Comparison of ENCODE assay signal across 20 cellular contexts in the genomic region with DNA sequence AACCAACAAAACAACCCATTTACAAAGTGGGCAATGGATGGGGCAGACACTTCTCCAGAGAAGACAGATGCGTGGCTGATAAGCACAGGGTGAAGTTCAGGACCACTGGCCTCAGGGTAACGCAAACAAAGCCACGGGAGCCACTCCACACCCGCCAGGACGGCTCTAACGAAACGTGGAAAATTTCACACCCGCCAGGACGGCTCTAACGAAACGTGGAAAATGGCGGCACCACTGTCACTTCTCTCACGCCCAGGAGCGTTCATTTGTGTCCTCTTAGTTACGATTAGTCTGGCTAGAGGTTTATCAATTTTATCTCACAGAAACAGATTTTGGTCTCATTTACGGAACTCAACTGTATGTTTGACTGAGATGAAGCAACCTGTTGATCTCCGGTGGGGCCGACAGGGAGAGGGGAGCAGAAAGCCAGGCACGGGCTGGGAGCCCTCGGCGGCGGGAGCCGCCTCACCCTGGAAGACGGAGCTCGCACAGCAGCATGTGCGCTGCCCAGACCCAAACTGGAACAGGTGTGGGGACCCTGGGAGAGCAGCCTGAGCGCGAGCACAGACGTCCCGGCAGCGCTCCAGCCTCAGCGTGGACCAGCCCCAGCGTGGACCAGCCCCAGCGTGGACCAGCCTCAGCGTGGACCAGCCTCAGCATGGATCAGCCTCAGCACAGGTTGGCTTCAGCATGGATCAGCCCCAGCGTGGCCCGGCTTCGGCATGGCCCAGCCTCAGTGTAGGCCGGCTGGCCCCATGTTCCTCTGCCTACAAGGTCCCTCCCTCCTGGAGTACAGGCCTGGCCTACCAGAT.
"Had no signal": no experiment of that assay in that cellular context is flagged by ENCODE, and none has a peak within 500 bp of the region (broad histone marks: within the 10 kb centered on the region; RNA-seq: fewer than 3 reads in every experiment).

No MANE protein-coding gene starts in this region.

- H3K9me3 Mint-ChIP-seq: activated B cell treated with CpG ODN at 0.5 μM for 24 hours; activated CD4-positive, alpha-beta T cell treated with anti-CD3 and anti-CD28 coated beads, Interleukin-2, amount 10 ng/mL, durations not matched to agents 24 days and 14 days; activated T-helper 1 cell treated with anti-CD3 and anti-CD28 coated beads, Interleukin-12 subunit alpha, Interleukin-12 subunit beta, Interleukin-2, Interleukin-4 antibody, amounts not matched to agents 30 ng/mL and 10 ng/mL and 1 ng/mL, durations not matched to agents 14 hours and 24 hours and 36 hours; nephron progenitor cell; type B pancreatic cell had no signal

- H3K27ac ChIP-seq: cardiac muscle cell, esophagus squamous epithelium, psoas muscle, right lobe of liver had no signal

- H3K36me3 ChIP-seq: cardiac muscle cell, esophagus squamous epithelium, right lobe of liver had no signal

- H3K4me3 ChIP-seq: cardiac muscle cell, esophagus squamous epithelium, psoas muscle, right lobe of liver, smooth muscle cell had no signal

- DNase-seq: activated B cell treated with CpG ODN at 0.5 μM for 24 hours; activated CD4-positive, alpha-beta T cell treated with anti-CD3 and anti-CD28 coated beads, Interleukin-2, amount 10 ng/mL, durations not matched to agents 24 days and 14 days; activated CD8-positive, alpha-beta memory T cell treated with anti-CD3 and anti-CD28 coated beads, Interleukin-2, amount 50 U/mL, for 48 hours; activated naive CD4-positive, alpha-beta T cell treated with Interleukin-2 at 50 U/mL for 16 hours; esophagus squamous epithelium; hippocampal formation; mesendoderm; nephron progenitor cell; stimulated activated CD4-positive, alpha-beta T cell treated with anti-CD3 and anti-CD28 coated beads, Interleukin-4, amount 100 ng/mL, for 4 hours; stimulated activated CD8-positive, alpha-beta memory T cell treated with anti-CD3 and anti-CD28 coated beads, Interleukin-4, amount 100 ng/mL, for 48 hours; stimulated activated naive CD4-positive, alpha-beta T cell treated with Interleukin-2 at 50 U/mL for 16 hours; T-helper 2 cell had no signal

- H3K27me3 Mint-ChIP-seq: activated B cell treated with CpG ODN at 0.5 μM for 24 hours; activated CD4-positive, alpha-beta T cell treated with anti-CD3 and anti-CD28 coated beads, Interleukin-2, amount 10 ng/mL, durations not matched to agents 24 days and 14 days; type B pancreatic cell had no signal

- FAIRE-seq: colon, TTC549 had no signal

- H3K4me2 ChIP-seq: smooth muscle cell had no signal

- H3K27me3 ChIP-seq: cardiac muscle cell, esophagus squamous epithelium, right lobe of liver had no signal

- H3K4me3 Mint-ChIP-seq: activated B cell treated with CpG ODN at 0.5 μM for 24 hours; activated CD4-positive, alpha-beta T cell treated with anti-CD3 and anti-CD28 coated beads, Interleukin-2, amount 10 ng/mL, durations not matched to agents 24 days and 14 days; activated T-helper 1 cell treated with anti-CD3 and anti-CD28 coated beads, Interleukin-12 subunit alpha, Interleukin-12 subunit beta, Interleukin-2, Interleukin-4 antibody, amounts not matched to agents 30 ng/mL and 10 ng/mL and 1 ng/mL, durations not matched to agents 14 hours and 24 hours and 36 hours; nephron progenitor cell; type B pancreatic cell had no signal

- H3K27ac Mint-ChIP-seq: activated B cell treated with CpG ODN at 0.5 μM for 24 hours; activated CD4-positive, alpha-beta T cell treated with anti-CD3 and anti-CD28 coated beads, Interleukin-2, amount 10 ng/mL, durations not matched to agents 24 days and 14 days; activated T-helper 1 cell treated with anti-CD3 and anti-CD28 coated beads, Interleukin-12 subunit alpha, Interleukin-12 subunit beta, Interleukin-2, Interleukin-4 antibody, amounts not matched to agents 30 ng/mL and 10 ng/mL and 1 ng/mL, durations not matched to agents 14 hours and 24 hours and 36 hours; nephron progenitor cell; type B pancreatic cell had no signal

- H3K9me3 ChIP-seq: esophagus squamous epithelium, psoas muscle, right lobe of liver had no signal
